ENCODE assay signal across 1 cellular context in genomic region chr6:30615958-30616810, GRCh38.
TF ChIP-seq lines count a peak whose summit lies in the region.

No MANE protein-coding gene starts in this region.

TF ChIP-seq in K562, 482 proteins besides CTCF, POLR2A, EP300 and RAD21 (continued from another document and continues in another):
- TF ChIP-seq MYNN (IDR thresholded peaks at IDR 0.05) (no peak), MYNN (CRISPR knock-in tag; IDR thresholded peaks at IDR 0.05) (no peak), CBX3 (IDR thresholded peaks at IDR 0.05; ENCODE audit: borderline replicate concordance in 1 of 2, low read length in 2 of 2) (no peak; a peak in 1 of 3 replicates), EGR1 (conservative IDR thresholded peaks at IDR 0.05) (0 out of 2 replicates have a peak, but pooled peaks have one; percentile 1), SIX5 (IDR thresholded peaks at IDR 0.05; ENCODE audit: borderline replicate concordance in 1 of 2, insufficient read depth in 1 of 2, low read depth in 1 of 2, low read length in 2 of 2) (no peak), MBD1 (CRISPR knock-in tag; IDR thresholded peaks at IDR 0.05) (no peak), POLR3A (IDR thresholded peaks at IDR 0.05; ENCODE audit: borderline replicate concordance, extremely low read depth, insufficient read depth, insufficient read length) (no peak), NCOA4 (IDR thresholded peaks at IDR 0.05; ENCODE audit: partially characterized antibody) (no peak), ZNF57 (CRISPR knock-in tag; IDR thresholded peaks at IDR 0.05) (0 out of 2 replicates have a peak, but pooled peaks have one; percentile 27), EP400 (IDR thresholded peaks at IDR 0.05) (no peak), OTX1 (CRISPR knock-in tag; IDR thresholded peaks at IDR 0.05) (peak; percentile 94), ZNF764 (CRISPR knock-in tag; IDR thresholded peaks at IDR 0.05; ENCODE audit: low read depth) (no peak), MYC (IDR thresholded peaks at IDR 0.05; ENCODE audit: low read depth, low read length) (no peak), MYC (CRISPR knock-in tag; IDR thresholded peaks at IDR 0.05; ENCODE audit: borderline replicate concordance, low read depth) (no peak), ZFP1 (CRISPR knock-in tag; IDR thresholded peaks at IDR 0.05) (no peak), MBD2 (IDR thresholded peaks at IDR 0.05; ENCODE audit: borderline replicate concordance, low read depth) (no peak), ZC3H4 (CRISPR knock-in tag; IDR thresholded peaks at IDR 0.05; ENCODE audit: borderline replicate concordance) (peak; percentile 98; the same call in 1 of the 2 replicates), ZNF140 (CRISPR knock-in tag; IDR thresholded peaks at IDR 0.05) (no peak), ZNF41 (CRISPR knock-in tag; conservative IDR thresholded peaks at IDR 0.05) (no peak), IRF1 (CRISPR knock-in tag; IDR thresholded peaks at IDR 0.05; ENCODE audit: borderline replicate concordance) (no peak), ZFP30 (CRISPR knock-in tag; IDR thresholded peaks at IDR 0.05; ENCODE audit: borderline replicate concordance) (no peak), ETV5 (CRISPR knock-in tag; IDR thresholded peaks at IDR 0.05; ENCODE audit: low read depth) (no peak), MED1 (CRISPR knock-in tag; IDR thresholded peaks at IDR 0.05; ENCODE audit: borderline replicate concordance) (no peak), AFF1 (IDR thresholded peaks at IDR 0.05; ENCODE audit: low read depth in 1 of 2, partially characterized antibody in 2 of 2) (peak; percentile 7 to 19), FOXM1 (IDR thresholded peaks at IDR 0.05; ENCODE audit: low read depth) (no peak), FOXM1 (CRISPR knock-in tag; IDR thresholded peaks at IDR 0.05; ENCODE audit: low read depth) (no peak), TSHZ1 (CRISPR knock-in tag; IDR thresholded peaks at IDR 0.05) (no peak), CCAR2 (IDR thresholded peaks at IDR 0.05; ENCODE audit: low read depth, low read length) (no peak), TFE3 (CRISPR knock-in tag; IDR thresholded peaks at IDR 0.05) (no peak), JUND (IDR thresholded peaks at IDR 0.05; ENCODE audit: borderline replicate concordance, low read depth, low read length) (no peak), JUND (tag; IDR thresholded peaks at IDR 0.05; ENCODE audit: borderline replicate concordance, low read depth, low read length) (no peak), ZNF592 (IDR thresholded peaks at IDR 0.05) (no peak; the same call in 1 of the 2 replicates), SNRNP70 (optimal IDR thresholded peaks at IDR 0.05; ENCODE audit: low read depth, low read length) (peak; percentile 90), ZEB2 (IDR thresholded peaks at IDR 0.05) (no peak), ILK (tag; IDR thresholded peaks at IDR 0.05; ENCODE audit: borderline replicate concordance, low read depth) (no peak), EZH2 (IDR thresholded peaks at IDR 0.05; ENCODE audit: borderline replicate concordance, low read depth, low read length) (no peak)
- TF ChIP-seq, protein P1, sequence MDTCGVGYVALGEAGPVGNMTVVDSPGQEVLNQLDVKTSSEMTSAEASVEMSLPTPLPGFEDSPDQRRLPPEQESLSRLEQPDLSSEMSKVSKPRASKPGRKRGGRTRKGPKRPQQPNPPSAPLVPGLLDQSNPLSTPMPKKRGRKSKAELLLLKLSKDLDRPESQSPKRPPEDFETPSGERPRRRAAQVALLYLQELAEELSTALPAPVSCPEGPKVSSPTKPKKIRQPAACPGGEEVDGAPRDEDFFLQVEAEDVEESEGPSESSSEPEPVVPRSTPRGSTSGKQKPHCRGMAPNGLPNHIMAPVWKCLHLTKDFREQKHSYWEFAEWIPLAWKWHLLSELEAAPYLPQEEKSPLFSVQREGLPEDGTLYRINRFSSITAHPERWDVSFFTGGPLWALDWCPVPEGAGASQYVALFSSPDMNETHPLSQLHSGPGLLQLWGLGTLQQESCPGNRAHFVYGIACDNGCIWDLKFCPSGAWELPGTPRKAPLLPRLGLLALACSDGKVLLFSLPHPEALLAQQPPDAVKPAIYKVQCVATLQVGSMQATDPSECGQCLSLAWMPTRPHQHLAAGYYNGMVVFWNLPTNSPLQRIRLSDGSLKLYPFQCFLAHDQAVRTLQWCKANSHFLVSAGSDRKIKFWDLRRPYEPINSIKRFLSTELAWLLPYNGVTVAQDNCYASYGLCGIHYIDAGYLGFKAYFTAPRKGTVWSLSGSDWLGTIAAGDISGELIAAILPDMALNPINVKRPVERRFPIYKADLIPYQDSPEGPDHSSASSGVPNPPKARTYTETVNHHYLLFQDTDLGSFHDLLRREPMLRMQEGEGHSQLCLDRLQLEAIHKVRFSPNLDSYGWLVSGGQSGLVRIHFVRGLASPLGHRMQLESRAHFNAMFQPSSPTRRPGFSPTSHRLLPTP (IDR thresholded peaks at IDR 0.05; ENCODE audit: borderline replicate concordance, extremely low read depth, insufficient read length) = no peak
- TF ChIP-seq, protein P2, sequence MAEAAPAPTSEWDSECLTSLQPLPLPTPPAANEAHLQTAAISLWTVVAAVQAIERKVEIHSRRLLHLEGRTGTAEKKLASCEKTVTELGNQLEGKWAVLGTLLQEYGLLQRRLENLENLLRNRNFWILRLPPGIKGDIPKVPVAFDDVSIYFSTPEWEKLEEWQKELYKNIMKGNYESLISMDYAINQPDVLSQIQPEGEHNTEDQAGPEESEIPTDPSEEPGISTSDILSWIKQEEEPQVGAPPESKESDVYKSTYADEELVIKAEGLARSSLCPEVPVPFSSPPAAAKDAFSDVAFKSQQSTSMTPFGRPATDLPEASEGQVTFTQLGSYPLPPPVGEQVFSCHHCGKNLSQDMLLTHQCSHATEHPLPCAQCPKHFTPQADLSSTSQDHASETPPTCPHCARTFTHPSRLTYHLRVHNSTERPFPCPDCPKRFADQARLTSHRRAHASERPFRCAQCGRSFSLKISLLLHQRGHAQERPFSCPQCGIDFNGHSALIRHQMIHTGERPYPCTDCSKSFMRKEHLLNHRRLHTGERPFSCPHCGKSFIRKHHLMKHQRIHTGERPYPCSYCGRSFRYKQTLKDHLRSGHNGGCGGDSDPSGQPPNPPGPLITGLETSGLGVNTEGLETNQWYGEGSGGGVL (CRISPR knock-in tag; IDR thresholded peaks at IDR 0.05) = no peak
